Comparison of ENCODE assay signal across 9 cellular contexts in genomic region chr6:158143700-158144099, GRCh38. TPM values are rescaled to one million over a fixed set of nuclear protein-coding genes. Genes with fewer than 3 reads are reported as not detected.
DNase-seq lines count a peak whose midpoint lies in the region; ATAC-seq and TF ChIP-seq lines count a peak whose summit lies in the region.
"Had no signal": no experiment of that assay in that cellular context is flagged by ENCODE, and none has a peak within 500 bp of the region (broad histone marks: within the 10 kb centered on the region; RNA-seq: fewer than 3 reads in every experiment).

No MANE protein-coding gene starts in this region.

- H3K9me3 Mint-ChIP-seq in natural killer cell, result no peaks in the 10 kb centered on the region
- H3K9me3 Mint-ChIP-seq: activated naive CD4-positive, alpha-beta T cell treated with anti-CD3 and anti-CD28 coated beads, Interleukin-2, amount 50 U/mL, for 72 hours had no signal

- no TSS peak for BruUV-seq in A673 (replicated peaks; lab: Mats Ljungman, UMichigan)
- BruUV-seq in OCI-LY7 (replicated peaks; lab: Mats Ljungman, UMichigan), result no TSS peak

- no peak overlapping the region for H3K4me3 Mint-ChIP-seq in natural killer cell

- POLR2A ChIA-PET in A673 (lab: Charles Lee; ENCODE audit: low non-redundant PET) (no interaction called here), OCI-LY7 (lab: Charles Lee) (no interaction called here)

- H3K27ac ChIP-seq in A673 (ENCODE audit: low read depth, low read length, poor library complexity, severe bottlenecking), result no peak overlapping the region
- no peak overlapping the region for H3K27ac ChIP-seq in OCI-LY7 (ENCODE audit: low read depth, low read length, poor library complexity, severe bottlenecking)

- H3K27me3 Mint-ChIP-seq in natural killer cell (ENCODE audit: low read depth in 2 of 2), result no peaks in the 10 kb centered on the region

- H3K27ac Mint-ChIP-seq in natural killer cell, result no peak overlapping the region
- H3K27ac Mint-ChIP-seq: activated naive CD4-positive, alpha-beta T cell treated with anti-CD3 and anti-CD28 coated beads, Interleukin-2, amount 50 U/mL, for 72 hours had no signal

- TF ChIP-seq CTCF in A673 (conservative IDR thresholded peaks at IDR 0.05; ENCODE audit: low read depth, low read length) (peak; percentile 53), GM12873 (IDR thresholded peaks at IDR 0.05; ENCODE audit: insufficient read depth, low read depth, low read length, missing control alignments) (peak; percentile 56), OCI-LY7 (conservative IDR thresholded peaks at IDR 0.05; ENCODE audit: low read length) (peak; percentile 74), fibroblast of mammary gland (conservative IDR thresholded peaks at IDR 0.05; ENCODE audit: control insufficient read depth, insufficient read depth, low read depth, low read length) (peak; percentile 52), natural killer cell (IDR thresholded peaks at IDR 0.05) (no peak)

- H3K9me3 ChIP-seq in A673 (ENCODE audit: low read depth, low read length, poor library complexity, severe bottlenecking) (no peaks in the 10 kb centered on the region), OCI-LY7 (ENCODE audit: low read length) (no peaks in the 10 kb centered on the region)

- H4K20me1 ChIP-seq in OCI-LY7 (ENCODE audit: insufficient read depth, low read length), result no peaks in the 10 kb centered on the region

- no peaks in the 10 kb centered on the region for H3K27me3 ChIP-seq in A673 (replicated peaks; ENCODE audit: insufficient read depth, low read depth, low read length, poor library complexity)

- H3K36me3 Mint-ChIP-seq in natural killer cell, result peaks cover 8% of the 10 kb centered on the region

- CTCF ChIA-PET in A673 (lab: Charles Lee) (no interaction called here), OCI-LY7 (lab: Charles Lee; ENCODE audit: unreplicated experiment) (no interaction called here)

- H3K4me1 ChIP-seq in A673 (ENCODE audit: insufficient read depth, low read length, poor library complexity, severe bottlenecking) (no peaks in the 10 kb centered on the region), OCI-LY7 (ENCODE audit: insufficient read depth, low read length, poor library complexity, severe bottlenecking) (no peaks in the 10 kb centered on the region)

- H3K4me1 Mint-ChIP-seq in natural killer cell, result no peaks in the 10 kb centered on the region

- peak; percentile 40 for DNase-seq in A673 (ENCODE audit: low spot score)
- peak; percentile 11 for DNase-seq in OCI-LY7 (ENCODE audit: low spot score)
- peak; percentile 49 for DNase-seq in fibroblast of mammary gland (ENCODE audit: low read depth)
- no peak for DNase-seq in natural killer cell
- no peak for DNase-seq in DMS79 treated with DMSO at 0.1 percent for 48 hours (lab: John Stamatoyannopoulos, UW)

- H3K79me2 ChIP-seq in OCI-LY7 (ENCODE audit: insufficient read depth, low read depth, low read length), result no peaks in the 10 kb centered on the region

- H3K4me3 ChIP-seq in A673 (ENCODE audit: low read depth, low read length, poor library complexity, severe bottlenecking) (no peak overlapping the region), OCI-LY7 (ENCODE audit: low read depth, low read length, poor library complexity, severe bottlenecking) (no peak overlapping the region), fibroblast of mammary gland (ENCODE audit: control insufficient read depth, low read depth, low read length) (no peak overlapping the region)

- intact Hi-C loops in A673 (cut with micrococcal nuclease; ENCODE audit: unreplicated experiment), result no loop called here
- intact Hi-C loops in OCI-LY7 (cut with micrococcal nuclease; ENCODE audit: unreplicated experiment), result no loop called here
- intact Hi-C loops in natural killer cell (cut with micrococcal nuclease), result no loop called here

- H3K36me3 ChIP-seq in A673 (ENCODE audit: insufficient read depth, low read length, poor library complexity, severe bottlenecking), result no peaks in the 10 kb centered on the region
- H3K36me3 ChIP-seq in OCI-LY7 (ENCODE audit: insufficient read depth, low read length), result 0 out of 2 replicates have a peak, but pooled peaks cover 3% of the 10 kb centered on the region

- no peak overlapping the region for H2AFZ ChIP-seq in OCI-LY7 (ENCODE audit: low read length)

- no peaks in the 10 kb centered on the region for H3K9me2 ChIP-seq in OCI-LY7 (ENCODE audit: insufficient read depth, low read length)

- ATAC-seq in HG02938 (IDR thresholded peaks at IDR 0.05; ENCODE audit: unreplicated experiment) (no peak), natural killer cell (no peak), HG02798 (IDR thresholded peaks at IDR 0.05; ENCODE audit: poor library complexity, unreplicated experiment) (no peak)
- ATAC-seq: activated naive CD4-positive, alpha-beta T cell treated with anti-CD3 and anti-CD28 coated beads, Interleukin-2, amount 50 U/mL, for 72 hours had no signal

- no peak overlapping the region for H3K4me2 ChIP-seq in OCI-LY7 (ENCODE audit: low read length)

RNA-seq across cellular contexts. Expression of gene SERAC1, which starts 24.4 kb away (rescaled TPM):
- total RNA-seq in A673 (2021) (7.1 and 8.1 TPM in 2 replicates), OCI-LY7 (2022) (6.9 and 7.1 TPM in 2 replicates), natural killer cell (1 to 10 TPM; 2.1 to 3.0 (median 2.3) TPM)
- 3.0 and 3.2 TPM in 2 replicates for total RNA-seq in OCI-LY7 (2014; rRNA removed; shearing (Covaris generic))

RNA-seq across cellular contexts. Expression of gene GTF2H5, which starts 24.4 kb away (rescaled TPM):
- total RNA-seq in A673 (2021), result 22.2 and 23.4 TPM in 2 replicates
- 2.2 and 2.6 TPM in 2 replicates for total RNA-seq in OCI-LY7 (2014; rRNA removed; shearing (Covaris generic))
- total RNA-seq in OCI-LY7 (2022), result 13.7 and 16.9 TPM in 2 replicates
- 1 to 10 TPM; 5.6 to 9.2 (median 8.1) TPM for total RNA-seq in natural killer cell

Comparison
In these comparisons a context has a peak if more than half of its experiments do, and no peak if none do; other contexts are left out.
1. DNase-seq: peak in A673 (single experiment), OCI-LY7 (single experiment) and fibroblast of mammary gland (single experiment); none in natural killer cell (single experiment) and DMS79 treated with DMSO at 0.1 percent for 48 hours (single experiment).